1 cellular context compared by ENCODE assay signal in genomic region chr22:50506611-50507420, GRCh38.
TF ChIP-seq lines count a peak whose summit lies in the region.

No MANE protein-coding gene starts in this region.

TF ChIP-seq in SK-N-SH, 30 proteins besides CTCF, POLR2A, EP300 and RAD21:
- no peak for TF ChIP-seq TAF1 (IDR thresholded peaks at IDR 0.05; ENCODE audit: borderline replicate concordance, low read depth, low read length)
- no peak for TF ChIP-seq USF1 (IDR thresholded peaks at IDR 0.05; ENCODE audit: borderline replicate concordance, low read depth)
- no peak for TF ChIP-seq IRF3 (IDR thresholded peaks at IDR 0.05; ENCODE audit: low read depth, low read length)
- no peak for TF ChIP-seq FOSL2 (IDR thresholded peaks at IDR 0.05; ENCODE audit: borderline replicate concordance, low read depth)
- no peak for TF ChIP-seq USF2 (IDR thresholded peaks at IDR 0.05; ENCODE audit: borderline replicate concordance, low read depth, low read length)
- no peak for TF ChIP-seq EZH2phosphoT487 (IDR thresholded peaks at IDR 0.05; ENCODE audit: borderline replicate concordance, low read depth)
- no peak for TF ChIP-seq SIN3A (IDR thresholded peaks at IDR 0.05; ENCODE audit: borderline replicate concordance, low read depth, low read length)
- TF ChIP-seq MXI1 (IDR thresholded peaks at IDR 0.05; ENCODE audit: low read depth, low read length), result no peak
- no peak for TF ChIP-seq CHD2 (IDR thresholded peaks at IDR 0.05; ENCODE audit: low read length, partially characterized antibody)
- TF ChIP-seq JUND (IDR thresholded peaks at IDR 0.05), result no peak
- no peak for TF ChIP-seq SMC3 (IDR thresholded peaks at IDR 0.05; ENCODE audit: low read depth, low read length)
- no peak for TF ChIP-seq ELF1 (IDR thresholded peaks at IDR 0.05)
- no peak for TF ChIP-seq RCOR1 (IDR thresholded peaks at IDR 0.05; ENCODE audit: low read length)
- no peak for TF ChIP-seq MAX (IDR thresholded peaks at IDR 0.05; ENCODE audit: low read depth)
